ENCODE assay signal across 22 cellular contexts in genomic region chr15:92029767-92030166, GRCh38.
A peak's percentile ranks its signal among the peaks of the same experiment; 100 is the strongest.
DNase-seq lines count a peak whose midpoint lies in the region; ATAC-seq and TF ChIP-seq lines count a peak whose summit lies in the region.
"Had no signal": no experiment of that assay in that cellular context is flagged by ENCODE, and none has a peak within 500 bp of the region (broad histone marks: within the 10 kb centered on the region; RNA-seq: fewer than 3 reads in every experiment).

No MANE protein-coding gene starts in this region.

- H3K9me3 Mint-ChIP-seq in GM23338 = no peaks in the 10 kb centered on the region
- H3K9me3 Mint-ChIP-seq in T-helper 2 cell treated with Interferon-gamma antibody and Interleukin-4, amounts not matched to agents 5 μg/mL and 100 μg/mL, for 36 hours = no peaks in the 10 kb centered on the region
- H3K9me3 Mint-ChIP-seq: activated CD8-positive, alpha-beta T cell treated with anti-CD3 and anti-CD28 coated beads for 36 hours; activated naive CD8-positive, alpha-beta T cell treated with anti-CD3 and anti-CD28 coated beads, Interleukin-2, amount 50 U/mL, for 24 hours; immature natural killer cell had no signal

- H3K4me1 Mint-ChIP-seq in GM23338 = peaks cover 8% of the 10 kb centered on the region
- H3K4me1 Mint-ChIP-seq in T-helper 2 cell treated with Interferon-gamma antibody and Interleukin-4, amounts not matched to agents 5 μg/mL and 100 μg/mL, for 36 hours (ENCODE audit: low read depth) = peaks cover 4% of the 10 kb centered on the region

- H3K27ac Mint-ChIP-seq in GM23338 = no peak overlapping the region
- H3K27ac Mint-ChIP-seq in T-helper 2 cell treated with Interferon-gamma antibody and Interleukin-4, amounts not matched to agents 5 μg/mL and 100 μg/mL, for 36 hours = no peak overlapping the region
- H3K27ac Mint-ChIP-seq: activated CD8-positive, alpha-beta T cell treated with anti-CD3 and anti-CD28 coated beads for 36 hours; activated naive CD8-positive, alpha-beta T cell treated with anti-CD3 and anti-CD28 coated beads, Interleukin-2, amount 50 U/mL, for 24 hours had no signal

- H3K9ac ChIP-seq in adipocyte (ENCODE audit: low read length) = peak overlapping the region; percentile 60
- H3K9ac ChIP-seq: KMS-11 had no signal

- TF ChIP-seq CTCF in thoracic aorta (IDR thresholded peaks at IDR 0.05) (no peak), GM23338 (conservative IDR thresholded peaks at IDR 0.05; ENCODE audit: low read depth in 2 of 2) (no peak)

- no peak overlapping the region for H2AFZ ChIP-seq in GM23338

- H4K20me1 ChIP-seq in GM23338 (replicated peaks; ENCODE audit: insufficient read depth) = no peaks in the 10 kb centered on the region

- no peaks in the 10 kb centered on the region for H3F3A ChIP-seq in GM23338 (replicated peaks; ENCODE audit: low read depth)

- intact Hi-C loops in Right ventricle myocardium superior (cut with DNase I) = no loop called here

- peak; percentile 28 for ATAC-seq in Right ventricle myocardium superior (ENCODE audit: poor library complexity)
- no peak for ATAC-seq in thoracic aorta (ENCODE audit: insufficient number of reproducible peaks, low FRiP score, low read depth)
- ATAC-seq in GM23338 = no peak
- ATAC-seq: activated CD8-positive, alpha-beta T cell treated with anti-CD3 and anti-CD28 coated beads for 36 hours; activated naive CD8-positive, alpha-beta T cell treated with anti-CD3 and anti-CD28 coated beads, Interleukin-2, amount 50 U/mL, for 24 hours had no signal

- H3K27me3 Mint-ChIP-seq in GM23338 (ENCODE audit: insufficient read depth, low read depth, poor library complexity) = peaks cover 4% of the 10 kb centered on the region
- no peaks in the 10 kb centered on the region for H3K27me3 Mint-ChIP-seq in T-helper 2 cell treated with Interferon-gamma antibody and Interleukin-4, amounts not matched to agents 5 μg/mL and 100 μg/mL, for 36 hours (ENCODE audit: low read depth)
- H3K27me3 Mint-ChIP-seq: activated CD8-positive, alpha-beta T cell treated with anti-CD3 and anti-CD28 coated beads for 36 hours; activated naive CD8-positive, alpha-beta T cell treated with anti-CD3 and anti-CD28 coated beads, Interleukin-2, amount 50 U/mL, for 24 hours had no signal

- H3K4me3 ChIP-seq in adipocyte (ENCODE audit: low read length) = no peak overlapping the region
- H3K4me3 ChIP-seq in muscle layer of duodenum (ENCODE audit: low read depth in 1 of 2, low read length in 2 of 2) = no peak overlapping the region
- peak overlapping the region; percentile 50 for H3K4me3 ChIP-seq in thoracic aorta
- no peak overlapping the region for H3K4me3 ChIP-seq in GM23338

- H3K36me3 ChIP-seq in adipocyte (ENCODE audit: control insufficient read depth, insufficient read depth, low read length, severe bottlenecking) = no peaks in the 10 kb centered on the region
- H3K36me3 ChIP-seq in muscle layer of duodenum (ENCODE audit: control insufficient read depth in 1 of 2, insufficient read depth in 2 of 2, low read length in 2 of 2) = no peaks in the 10 kb centered on the region
- H3K36me3 ChIP-seq in thoracic aorta = no peaks in the 10 kb centered on the region
- no peaks in the 10 kb centered on the region for H3K36me3 ChIP-seq in GM23338 (ENCODE audit: insufficient read depth)
- H3K36me3 ChIP-seq: brain microvascular endothelial cell had no signal

- no peaks in the 10 kb centered on the region for H3K9me2 ChIP-seq in GM23338 (ENCODE audit: insufficient read depth)

- peaks cover 33% of the 10 kb centered on the region for H3K4me1 ChIP-seq in adipocyte (ENCODE audit: control insufficient read depth, insufficient read depth, low read length)
- no peaks in the 10 kb centered on the region for H3K4me1 ChIP-seq in muscle layer of duodenum (ENCODE audit: control insufficient read depth in 1 of 2, insufficient read depth in 2 of 2, low read length in 2 of 2)
- peaks cover 29 to 88% of the 10 kb centered on the region in 2 donors for H3K4me1 ChIP-seq in thoracic aorta (ENCODE audit: control insufficient read depth in 1 of 2, low read depth in 2 of 2)
- H3K4me1 ChIP-seq in GM23338 (ENCODE audit: insufficient read depth) = peaks cover 8% of the 10 kb centered on the region

- H3K79me2 ChIP-seq in GM23338 (replicated peaks; ENCODE audit: insufficient read depth) = peaks cover 7% of the 10 kb centered on the region; the same call in 1 of the 2 replicates

- H3K27ac ChIP-seq in muscle layer of duodenum (ENCODE audit: low read length) (peak overlapping the region; percentile 5), thoracic aorta (peak overlapping the region; percentile 85 to 87), GM23338 (ENCODE audit: low read depth) (no peak overlapping the region)
- H3K27ac ChIP-seq: brain microvascular endothelial cell, KMS-11 had no signal

- H3K4me2 ChIP-seq in GM23338 = no peak overlapping the region
- H3K4me2 ChIP-seq: KMS-11 had no signal

- DNase-seq in adipocyte (ENCODE audit: low read depth) = no peak
- DNase-seq in Right ventricle myocardium superior = no peak
- no peak for DNase-seq in thoracic aorta (ENCODE audit: low spot score)
- DNase-seq in NCI-H1436 (lab: John Stamatoyannopoulos, UW) = no peak
- no peak for DNase-seq in GM23338 (ENCODE audit: low spot score)
- no peak for DNase-seq in NCI-H526 treated with DMSO at 0.1 percent for 48 hours (lab: John Stamatoyannopoulos, UW)
- no peak for DNase-seq in T-helper 2 cell treated with Interferon-gamma antibody and Interleukin-4, amounts not matched to agents 5 μg/mL and 100 μg/mL, for 36 hours (ENCODE audit: low spot score)
- DNase-seq: activated CD8-positive, alpha-beta T cell treated with anti-CD3 and anti-CD28 coated beads for 36 hours; activated gamma-delta T cell; activated naive CD8-positive, alpha-beta T cell treated with anti-CD3 and anti-CD28 coated beads, Interleukin-2, amount 50 U/mL, for 24 hours; activated T-cell treated with anti-CD3 and anti-CD28 coated beads for 4 hours; brain microvascular endothelial cell; cortex of kidney; immature natural killer cell; NCI-H187; NCI-H2227 treated with DMSO at 0.1 percent for 48 hours; NCI-H774; nucleus accumbens; retina; substantia nigra had no signal

- H3K9me3 ChIP-seq in adipocyte (ENCODE audit: control insufficient read depth, low read length) (no peaks in the 10 kb centered on the region), muscle layer of duodenum (ENCODE audit: control insufficient read depth in 1 of 2, low read length in 2 of 2) (no peaks in the 10 kb centered on the region), thoracic aorta (no peaks in the 10 kb centered on the region)

- H3K4me3 Mint-ChIP-seq in GM23338 = no peak overlapping the region
- no peak overlapping the region for H3K4me3 Mint-ChIP-seq in T-helper 2 cell treated with Interferon-gamma antibody and Interleukin-4, amounts not matched to agents 5 μg/mL and 100 μg/mL, for 36 hours
- H3K4me3 Mint-ChIP-seq: activated CD8-positive, alpha-beta T cell treated with anti-CD3 and anti-CD28 coated beads for 36 hours; activated naive CD8-positive, alpha-beta T cell treated with anti-CD3 and anti-CD28 coated beads, Interleukin-2, amount 50 U/mL, for 24 hours; immature natural killer cell had no signal

- H3K36me3 Mint-ChIP-seq in GM23338 (ENCODE audit: low read depth) = no peaks in the 10 kb centered on the region; the same call in 2 of the 3 replicates
- no peaks in the 10 kb centered on the region for H3K36me3 Mint-ChIP-seq in T-helper 2 cell treated with Interferon-gamma antibody and Interleukin-4, amounts not matched to agents 5 μg/mL and 100 μg/mL, for 36 hours (ENCODE audit: low read depth)
- H3K36me3 Mint-ChIP-seq: immature natural killer cell had no signal

- H3K27me3 ChIP-seq in adipocyte (replicated peaks; ENCODE audit: control insufficient read depth, insufficient read depth, low read length) = no peaks in the 10 kb centered on the region
- H3K27me3 ChIP-seq in muscle layer of duodenum (ENCODE audit: low read depth, low read length) = no peaks in the 10 kb centered on the region
- H3K27me3 ChIP-seq in thoracic aorta (replicated peaks; ENCODE audit: insufficient read depth) = no peaks in the 10 kb centered on the region
- no peaks in the 10 kb centered on the region for H3K27me3 ChIP-seq in GM23338 (ENCODE audit: insufficient read depth)
- H3K27me3 ChIP-seq: brain microvascular endothelial cell had no signal

TF ChIP-seq in GM23338, 12 proteins besides CTCF, POLR2A, EP300 and RAD21:
- TF ChIP-seq JUNB (IDR thresholded peaks at IDR 0.05; ENCODE audit: unreplicated experiment) (no peak), EZH2phosphoT487 (IDR thresholded peaks at IDR 0.05; ENCODE audit: unreplicated experiment) (no peak)
